Comparison of ENCODE assay signal across 23 cellular contexts in genomic region chr17:49930880-49931279, GRCh38. TPM values are rescaled to one million over a fixed set of nuclear protein-coding genes. Genes with fewer than 3 reads are reported as not detected.
DNase-seq lines count a peak whose midpoint lies in the region; TF ChIP-seq lines count a peak whose summit lies in the region.
"Had no signal": no experiment of that assay in that cellular context is flagged by ENCODE, and none has a peak within 500 bp of the region (broad histone marks: within the 10 kb centered on the region; RNA-seq: fewer than 3 reads in every experiment).

No MANE protein-coding gene starts in this region.

- no peak overlapping the region for H4K5ac ChIP-seq in mesendoderm (ENCODE audit: low read length)

- H3K27ac Mint-ChIP-seq in type B pancreatic cell = no peak overlapping the region
- H3K27ac Mint-ChIP-seq: CD14-positive monocyte; CD4-positive, alpha-beta memory T cell; CD4-positive, CD25-positive, alpha-beta regulatory T cell had no signal

- no CpG with 5 or more reads among the region's 8 CpGs for WGBS in trophoblast cell (ENCODE audit: extremely low coverage, insufficient coverage, insufficient read length)
- WGBS in mesendoderm (ENCODE audit: extremely low coverage, insufficient coverage, low lambda C conversion rate) = no CpG with 5 or more reads among the region's 8 CpGs

- H2BK5ac ChIP-seq in trophoblast cell (ENCODE audit: low read depth, low read length, poor library complexity) (no peak overlapping the region), mesendoderm (ENCODE audit: low read length) (no peak overlapping the region)

- DNase-seq in WERI-Rb-1 = no peak
- no peak for DNase-seq in trophoblast cell
- DNase-seq in mesendoderm = no peak
- DNase-seq in type B pancreatic cell (ENCODE audit: extremely low spot score, unreplicated experiment) = no peak
- DNase-seq in hepatic stellate cell (ENCODE audit: low spot score) = no peak
- DNase-seq: 8988T; ACHN; BE2C; C1 segment of cervical spinal cord; CD4-positive, alpha-beta memory T cell; CD4-positive, CD25-positive, alpha-beta regulatory T cell; CD8-positive, alpha-beta memory T cell; DMS 273 treated with DMSO at 0.1 percent for 48 hours; DMS153; DMS53; DMS79; DND-41; EL; GDM1 had no signal

- H3K27me3 Mint-ChIP-seq in type B pancreatic cell = peaks cover 6% of the 10 kb centered on the region

- H3K4me3 ChIP-seq in BLaER1 (no peak overlapping the region), WERI-Rb-1 (ENCODE audit: low read depth, low read length) (no peak overlapping the region), trophoblast cell (ENCODE audit: low read depth, low read length) (no peak overlapping the region), mesendoderm (ENCODE audit: low read length) (no peak overlapping the region)
- no peak overlapping the region; a peak in 1 of 20 replicates for H3K4me3 ChIP-seq in BLaER1 treated with 17β-estradiol and CSF1 and Interleukin-3, amounts not matched to agents 10 nM and 100 nM
- H3K4me3 ChIP-seq: GM12878 had no signal

- no peak overlapping the region for H2AFZ ChIP-seq in trophoblast cell (ENCODE audit: insufficient read depth, low read length, poor library complexity)

- TF ChIP-seq CTCF in WERI-Rb-1 (IDR thresholded peaks at IDR 0.05; ENCODE audit: low read depth, low read length) (no peak), type B pancreatic cell (conservative IDR thresholded peaks at IDR 0.05) (no peak)

- H3K79me2 ChIP-seq in trophoblast cell (ENCODE audit: control insufficient read depth, insufficient read depth, low read length, poor library complexity) (no peaks in the 10 kb centered on the region), mesendoderm (ENCODE audit: control insufficient read depth, insufficient read depth, low read length) (no peaks in the 10 kb centered on the region)

- H3K36me3 Mint-ChIP-seq in type B pancreatic cell = no peaks in the 10 kb centered on the region
- H3K36me3 Mint-ChIP-seq: CD14-positive monocyte; CD4-positive, alpha-beta memory T cell; CD4-positive, CD25-positive, alpha-beta regulatory T cell; CD8-positive, alpha-beta memory T cell had no signal

- H3K4me1 ChIP-seq in BLaER1 (peaks cover 77% of the 10 kb centered on the region), trophoblast cell (ENCODE audit: control insufficient read depth in 1 of 2, insufficient read depth in 2 of 2, low read length in 2 of 2) (peaks cover 0 to 6% of the 10 kb centered on the region in 2 experiments), mesendoderm (ENCODE audit: control insufficient read depth, low read depth, low read length) (no peaks in the 10 kb centered on the region)
- peaks cover 16 to 80% (median 60%) of the 10 kb centered on the region in 10 experiments for H3K4me1 ChIP-seq in BLaER1 treated with 17β-estradiol and CSF1 and Interleukin-3, amounts not matched to agents 10 nM and 100 nM
- H3K4me1 ChIP-seq: BE2C had no signal

- H3K23ac ChIP-seq in trophoblast cell (ENCODE audit: low read length) (no peak overlapping the region), mesendoderm (ENCODE audit: low read length) (no peak overlapping the region)

- no peak overlapping the region for H2BK12ac ChIP-seq in trophoblast cell (ENCODE audit: low read length)

- H3K9ac ChIP-seq in BLaER1 (no peak overlapping the region), trophoblast cell (ENCODE audit: low read length) (no peak overlapping the region), mesendoderm (ENCODE audit: low read length) (no peak overlapping the region)
- 0 out of 22 replicates have a peak overlapping the region, but pooled peaks of 1 of the 11 experiments have one; percentile 11 for H3K9ac ChIP-seq in BLaER1 treated with 17β-estradiol and CSF1 and Interleukin-3, amounts not matched to agents 10 nM and 100 nM

- peak overlapping the region; percentile 26 for H2AK5ac ChIP-seq in trophoblast cell (ENCODE audit: low read length)
- H2AK5ac ChIP-seq in mesendoderm (ENCODE audit: low read length) = no peak overlapping the region

- peaks cover 3% of the 10 kb centered on the region for H3K79me1 ChIP-seq in trophoblast cell (ENCODE audit: low read length)
- no peaks in the 10 kb centered on the region for H3K79me1 ChIP-seq in mesendoderm (ENCODE audit: low read length)

- no peak overlapping the region for H2BK15ac ChIP-seq in mesendoderm (replicated peaks; ENCODE audit: low read depth)

- no peak overlapping the region for H4K8ac ChIP-seq in trophoblast cell (ENCODE audit: low read depth, low read length)
- H4K8ac ChIP-seq in mesendoderm (ENCODE audit: low read depth, low read length) = no peak overlapping the region

- no peak overlapping the region for H3K4ac ChIP-seq in trophoblast cell (ENCODE audit: low read depth, low read length)
- H3K4ac ChIP-seq in mesendoderm (ENCODE audit: low read depth, low read length) = no peak overlapping the region

- H3K36me3 ChIP-seq in BLaER1 (no peaks in the 10 kb centered on the region), WERI-Rb-1 (no peaks in the 10 kb centered on the region), trophoblast cell (ENCODE audit: control insufficient read depth in 1 of 2, insufficient read depth in 2 of 2, low read length in 2 of 2) (no peaks in the 10 kb centered on the region), mesendoderm (ENCODE audit: control insufficient read depth, insufficient read depth, low read length) (no peaks in the 10 kb centered on the region)
- no peaks in the 10 kb centered on the region for H3K36me3 ChIP-seq in BLaER1 treated with 17β-estradiol and CSF1 and Interleukin-3, amounts not matched to agents 10 nM and 100 nM
- H3K36me3 ChIP-seq: BE2C had no signal

- no peaks in the 10 kb centered on the region for H4K20me1 ChIP-seq in BLaER1
- H4K20me1 ChIP-seq in BLaER1 treated with 17β-estradiol and CSF1 and Interleukin-3, amounts not matched to agents 10 nM and 100 nM = peaks cover 0 to 13% (median 0%) of the 10 kb centered on the region in 11 experiments; a peak in 2 of 22 replicates

- H3K4me1 Mint-ChIP-seq in type B pancreatic cell (ENCODE audit: unreplicated experiment) = peaks cover 9% of the 10 kb centered on the region
- H3K4me1 Mint-ChIP-seq: CD4-positive, alpha-beta memory T cell; CD4-positive, CD25-positive, alpha-beta regulatory T cell; CD8-positive, alpha-beta memory T cell had no signal

- H3K4me2 ChIP-seq in BLaER1 (peak overlapping the region; percentile 82), trophoblast cell (ENCODE audit: low read length) (no peak overlapping the region), mesendoderm (ENCODE audit: low read length) (no peak overlapping the region)
- H3K4me2 ChIP-seq in BLaER1 treated with 17β-estradiol and CSF1 and Interleukin-3, amounts not matched to agents 10 nM and 100 nM = peak overlapping the region in 8 of 11 experiments; percentile 69 to 89 (median 79); a peak in 16 of 22 replicates

- H4K91ac ChIP-seq in trophoblast cell (ENCODE audit: low read depth, low read length) = no peak overlapping the region

- no peak overlapping the region for H2BK120ac ChIP-seq in trophoblast cell (ENCODE audit: insufficient read depth, low read length, poor library complexity)
- H2BK120ac ChIP-seq in mesendoderm (ENCODE audit: low read depth, low read length) = no peak overlapping the region

- H3K56ac ChIP-seq in mesendoderm (ENCODE audit: low read length) = no peak overlapping the region

- H3K27me3 ChIP-seq in BLaER1 (no peaks in the 10 kb centered on the region), WERI-Rb-1 (ENCODE audit: insufficient read depth, low read depth, severe bottlenecking) (no peaks in the 10 kb centered on the region), trophoblast cell (ENCODE audit: insufficient read depth, low read length) (no peaks in the 10 kb centered on the region), mesendoderm (ENCODE audit: insufficient read depth, low read length, poor library complexity) (no peaks in the 10 kb centered on the region)
- H3K27me3 ChIP-seq in BLaER1 treated with 17β-estradiol and CSF1 and Interleukin-3, amounts not matched to agents 10 nM and 100 nM = peaks cover 0 to 18% (median 0%) of the 10 kb centered on the region in 11 experiments; a peak in 4 of 22 replicates
- H3K27me3 ChIP-seq: BE2C had no signal

- H3K4me3 Mint-ChIP-seq in type B pancreatic cell = no peak overlapping the region
- H3K4me3 Mint-ChIP-seq: CD4-positive, alpha-beta memory T cell; CD4-positive, CD25-positive, alpha-beta regulatory T cell; CD8-positive, alpha-beta memory T cell had no signal

- H3K9me3 Mint-ChIP-seq in type B pancreatic cell = no peaks in the 10 kb centered on the region
- H3K9me3 Mint-ChIP-seq: CD14-positive monocyte; CD8-positive, alpha-beta memory T cell had no signal

- H3K27ac ChIP-seq in BLaER1 (peak overlapping the region; percentile 78), WERI-Rb-1 (peak overlapping the region; percentile 86), trophoblast cell (ENCODE audit: low read depth, low read length) (no peak overlapping the region), mesendoderm (ENCODE audit: low read depth, low read length) (no peak overlapping the region)
- H3K27ac ChIP-seq in BLaER1 treated with 17β-estradiol and CSF1 and Interleukin-3, amounts not matched to agents 10 nM and 100 nM = peak overlapping the region in 3 of 11 experiments; percentile 14 to 50 (median 45); a peak in 4 of 22 replicates

- H3K14ac ChIP-seq in trophoblast cell (ENCODE audit: low read length) = no peak overlapping the region

- H3K18ac ChIP-seq in trophoblast cell (ENCODE audit: low read length) (no peak overlapping the region), mesendoderm (ENCODE audit: low read length) (no peak overlapping the region)

- H3K9me3 ChIP-seq in BLaER1 = no peaks in the 10 kb centered on the region
- H3K9me3 ChIP-seq in BLaER1 treated with 17β-estradiol and CSF1 and Interleukin-3, amounts not matched to agents 10 nM and 100 nM (replicated peaks in 1 of 11) = no peaks in the 10 kb centered on the region
- H3K9me3 ChIP-seq in WERI-Rb-1 (ENCODE audit: severe bottlenecking) = peaks cover 7% of the 10 kb centered on the region
- peaks cover 2% of the 10 kb centered on the region for H3K9me3 ChIP-seq in trophoblast cell (ENCODE audit: insufficient read depth, low read depth, low read length)
- H3K9me3 ChIP-seq: BE2C had no signal

- no peak overlapping the region for H4K12ac ChIP-seq in trophoblast cell (ENCODE audit: low read depth, low read length)

RNA-seq across cellular contexts. Expression of gene DLX4, which starts 38.1 kb away (rescaled TPM):
- 11.8 and 12.7 TPM in 2 replicates for polyA plus RNA-seq in trophoblast cell (2013)
- 0.55 TPM for polyA plus RNA-seq in mesendoderm (2013, experiment 1 of 2)
- 0.31 TPM for polyA plus RNA-seq in mesendoderm (2013, experiment 2 of 2)
- 3.1 and 10.4 TPM in 2 replicates for total RNA-seq in type B pancreatic cell (ENCODE audit: low replicate concordance)
- total RNA-seq: CD4-positive, CD25-positive, alpha-beta regulatory T cell had no signal
- polyA plus RNA-seq: CD4-positive, CD25-positive, alpha-beta regulatory T cell; CD8-positive, alpha-beta memory T cell had no signal

Comparison
In these comparisons a context has a peak if more than half of its experiments do, and no peak if none do; other contexts are left out.
1. H3K27ac ChIP-seq: peak in BLaER1 (single experiment) and WERI-Rb-1 (single experiment); none in trophoblast cell (single experiment) and mesendoderm (single experiment).
2. H3K4me2 ChIP-seq: peak in BLaER1 (single experiment) and BLaER1 treated with 17β-estradiol and CSF1 and Interleukin-3, amounts not matched to agents 10 nM and 100 nM (8 of 11); none in trophoblast cell (single experiment) and mesendoderm (single experiment).